8 cellular contexts compared by ENCODE assay signal in genomic region chr7:150406311-150406564, GRCh38. TPM values are rescaled to one million over a fixed set of nuclear protein-coding genes. Genes with fewer than 3 reads are reported as not detected.
DNase-seq lines count a peak whose midpoint lies in the region; ATAC-seq and TF ChIP-seq lines count a peak whose summit lies in the region.

No MANE protein-coding gene starts in this region.

- H2BK120ac ChIP-seq in trophoblast cell (ENCODE audit: insufficient read depth, low read length, poor library complexity) = peak overlapping the region; percentile 98

- peak overlapping the region; percentile 91 for H3K14ac ChIP-seq in trophoblast cell (ENCODE audit: low read length)

- peak overlapping the region; percentile 94 for H3K4ac ChIP-seq in trophoblast cell (ENCODE audit: low read depth, low read length)

- peaks cover 31% of the 10 kb centered on the region for H3K79me2 ChIP-seq in trophoblast cell (ENCODE audit: control insufficient read depth, insufficient read depth, low read length, poor library complexity)

- peak overlapping the region; percentile 11 for H2AFZ ChIP-seq in trophoblast cell (ENCODE audit: insufficient read depth, low read length, poor library complexity)

- peaks cover 0 to 8% (median 0%) of the 10 kb centered on the region in 3 donors for H3K36me3 ChIP-seq in Peyer's patch
- peaks cover 0 to 2% of the 10 kb centered on the region in 2 donors for H3K36me3 ChIP-seq in esophagus (ENCODE audit: control insufficient read depth in 2 of 2, insufficient read depth in 2 of 2, low read length in 1 of 2)
- peaks cover 32 to 34% of the 10 kb centered on the region in 2 experiments for H3K36me3 ChIP-seq in trophoblast cell (ENCODE audit: control insufficient read depth in 1 of 2, insufficient read depth in 2 of 2, low read length in 2 of 2)

- H4K12ac ChIP-seq in trophoblast cell (ENCODE audit: low read depth, low read length) = peak overlapping the region; percentile 32

- no peak overlapping the region for H3K23ac ChIP-seq in trophoblast cell (ENCODE audit: low read length)

- H3K4me2 ChIP-seq in trophoblast cell (ENCODE audit: low read length) = peak overlapping the region; percentile 56

- H3K9me3 ChIP-seq in Peyer's patch (no peaks in the 10 kb centered on the region), esophagus (ENCODE audit: control insufficient read depth in 2 of 2, insufficient read depth in 1 of 2, low read depth in 1 of 2, low read length in 1 of 2) (no peaks in the 10 kb centered on the region), trophoblast cell (ENCODE audit: insufficient read depth, low read depth, low read length) (peaks cover 1% of the 10 kb centered on the region)

- in situ Hi-C loops in G401 (cut with HindIII; ENCODE audit: low sequenced_read_pairs) = no loop called here

- peak overlapping the region; percentile 32 for H2BK5ac ChIP-seq in trophoblast cell (ENCODE audit: low read depth, low read length, poor library complexity)

- peaks cover 5 to 39% (median 18%) of the 10 kb centered on the region in 4 donors for H3K4me1 ChIP-seq in Peyer's patch
- peaks cover 0 to 8% of the 10 kb centered on the region in 2 donors for H3K4me1 ChIP-seq in esophagus (ENCODE audit: control insufficient read depth in 2 of 2, insufficient read depth in 2 of 2, low read length in 1 of 2)
- peaks cover 34 to 48% of the 10 kb centered on the region in 2 experiments for H3K4me1 ChIP-seq in trophoblast cell (ENCODE audit: control insufficient read depth in 1 of 2, insufficient read depth in 2 of 2, low read length in 2 of 2)

- no peak for ATAC-seq in GM18868 (IDR thresholded peaks at IDR 0.05; ENCODE audit: unreplicated experiment)
- no peak for ATAC-seq in HG03039 (IDR thresholded peaks at IDR 0.05; ENCODE audit: unreplicated experiment)
- no peak for ATAC-seq in HG03175 (IDR thresholded peaks at IDR 0.05; ENCODE audit: unreplicated experiment)

- H3K18ac ChIP-seq in trophoblast cell (ENCODE audit: low read length) = peak overlapping the region; percentile 78

- H2BK12ac ChIP-seq in trophoblast cell (ENCODE audit: low read length) = peak overlapping the region; percentile 48

- peak overlapping the region; percentile 92 to 97 (median 94) for H3K27ac ChIP-seq in Peyer's patch
- H3K27ac ChIP-seq in esophagus (ENCODE audit: low read depth in 2 of 2, low read length in 1 of 2) = peak overlapping the region; percentile 92 to 93
- no peak overlapping the region for H3K27ac ChIP-seq in trophoblast cell (ENCODE audit: low read depth, low read length)

- peaks cover 51% of the 10 kb centered on the region for H3K79me1 ChIP-seq in trophoblast cell (ENCODE audit: low read length)

- no peaks in the 10 kb centered on the region for H3K27me3 ChIP-seq in Peyer's patch
- no peaks in the 10 kb centered on the region for H3K27me3 ChIP-seq in esophagus (ENCODE audit: control insufficient read depth in 1 of 2, insufficient read depth in 2 of 2, low read length in 2 of 2)
- no peaks in the 10 kb centered on the region for H3K27me3 ChIP-seq in trophoblast cell (ENCODE audit: insufficient read depth, low read length)

- WGBS in esophagus, 2 donors = 13 to 20% methylated on average over 2 of the region's 2 CpGs
- no CpG with 5 or more reads among the region's 2 CpGs for WGBS in trophoblast cell (ENCODE audit: extremely low coverage, insufficient coverage, insufficient read length)

- H2AK5ac ChIP-seq in trophoblast cell (ENCODE audit: low read length) = peak overlapping the region; percentile 42

- TF ChIP-seq POLR2A in Peyer's patch (IDR thresholded peaks at IDR 0.05) = no peak

- H4K91ac ChIP-seq in trophoblast cell (ENCODE audit: low read depth, low read length) = peak overlapping the region; percentile 99

- no peak overlapping the region for H3K9ac ChIP-seq in trophoblast cell (ENCODE audit: low read length)

- TF ChIP-seq CTCF in Peyer's patch (IDR thresholded peaks at IDR 0.05) = no peak

- H3K4me3 ChIP-seq in Peyer's patch (peak overlapping the region; percentile 60 to 74 (median 70)), esophagus (ENCODE audit: low read depth in 1 of 2, low read length in 2 of 2) (peak overlapping the region in 1 of 2 donors; percentile 62), trophoblast cell (ENCODE audit: low read depth, low read length) (no peak overlapping the region)

- peak overlapping the region; percentile 95 for H4K8ac ChIP-seq in trophoblast cell (ENCODE audit: low read depth, low read length)

- DNase-seq in G401 (ENCODE audit: low spot score) (peak; percentile 38), Peyer's patch (peak in 1 of 3 donors; percentile 35), trophoblast cell (no peak), NCI-H446 (lab: John Stamatoyannopoulos, UW) (no peak)

RNA-seq across cellular contexts. Expression of gene ZNF775, which starts 27.1 kb away (rescaled TPM):
- 21.0 and 23.4 TPM in 2 replicates for total RNA-seq in G401 (2014; rRNA removed; shearing (Covaris generic))
- 1 to 10 TPM; 1.7 to 2.8 (median 2.5) TPM for total RNA-seq in Peyer's patch
- polyA plus RNA-seq in esophagus = 1 to 10 TPM in 1 of 2 donors, under 1 TPM in 1; 0.81 to 1.6 TPM
- 7.7 TPM in 2 replicates for polyA plus RNA-seq in trophoblast cell (2013)

RNA-seq across cellular contexts. Expression of gene REPIN1, which starts 37.6 kb away (rescaled TPM):
- total RNA-seq in G401 (2014; rRNA removed; shearing (Covaris generic)) = 266 and 278 TPM in 2 replicates
- total RNA-seq in Peyer's patch = 100 to 1,000 TPM; 138 to 209 (median 159) TPM
- polyA plus RNA-seq in esophagus = 10 to 100 TPM; 22.7 to 32.6 TPM
- 165 and 168 TPM in 2 replicates for polyA plus RNA-seq in trophoblast cell (2013)

RNA-seq across cellular contexts. Expression of gene GIMAP8, which starts 44.2 kb away (rescaled TPM):
- not detected in 2 replicates for total RNA-seq in G401 (2014; rRNA removed; shearing (Covaris generic))
- 10 to 100 TPM in 1 of 4 donors, 1 to 10 TPM in 2, under 1 TPM in 1; 0.88 to 19.8 (median 5.2) TPM for total RNA-seq in Peyer's patch
- polyA plus RNA-seq in esophagus = 1 to 10 TPM; 1.8 to 1.9 TPM
- 0.01 and 0.03 TPM in 2 replicates for polyA plus RNA-seq in trophoblast cell (2013)
